In the genomic region with DNA sequence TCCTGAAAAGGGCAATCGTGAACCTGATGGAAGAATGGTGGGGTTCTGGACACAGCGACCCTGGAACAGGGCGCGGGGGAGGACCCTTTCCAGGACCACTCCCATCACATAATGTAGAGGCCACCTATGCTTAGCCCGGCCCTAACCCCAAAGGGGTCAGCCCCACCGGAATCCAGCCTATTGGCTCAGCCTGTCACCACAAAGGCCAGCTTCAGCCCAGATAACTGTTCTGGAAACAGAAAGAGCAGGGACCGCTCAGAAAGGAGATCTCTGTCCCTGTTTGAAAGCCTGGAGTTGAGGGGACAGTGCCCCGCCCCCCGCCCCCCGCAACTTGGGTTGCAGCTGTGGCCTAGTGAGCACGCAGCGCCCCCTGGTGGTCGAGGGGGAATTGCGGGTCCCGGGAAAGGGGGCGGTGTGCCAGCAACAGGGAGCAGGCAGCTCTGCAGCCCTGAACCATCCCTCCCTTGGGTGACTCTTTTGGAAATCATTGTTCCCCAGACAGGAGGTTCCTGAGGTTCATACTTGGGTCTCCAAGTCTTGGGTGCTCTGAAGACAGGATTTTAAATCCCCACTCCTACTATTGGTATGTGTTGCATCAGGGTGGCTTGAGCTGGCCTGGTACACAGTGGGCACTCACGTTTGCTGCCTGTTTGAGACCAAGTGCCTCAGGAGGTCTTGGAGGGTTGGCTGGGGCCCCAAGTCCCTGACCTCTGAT, we compare ENCODE assay signal across 7 cellular contexts. TPM values are rescaled to one million over a fixed set of nuclear protein-coding genes. Genes with fewer than 3 reads are reported as not detected.
DNase-seq lines count a peak whose midpoint lies in the region; FAIRE-seq and TF ChIP-seq lines count a peak whose summit lies in the region.

No MANE protein-coding gene starts in this region.

- H3K9ac ChIP-seq in keratinocyte (ENCODE audit: control insufficient read depth, extremely low read depth, insufficient read depth, low read length): no peak overlapping the region

- H3K4me3 ChIP-seq in WERI-Rb-1 (ENCODE audit: low read depth, low read length) (no peak overlapping the region), keratinocyte (ENCODE audit: control insufficient read depth in 2 of 3, extremely low read depth in 1 of 3, insufficient read depth in 2 of 3, low read depth in 1 of 3, low read length in 3 of 3) (no peak overlapping the region)

- TF ChIP-seq CTCF in WERI-Rb-1 (IDR thresholded peaks at IDR 0.05; ENCODE audit: low read depth, low read length) (peak; percentile 90), keratinocyte (optimal IDR thresholded peaks at IDR 0.05 in 1 of 3, IDR thresholded peaks at IDR 0.05 in 1 of 3, conservative IDR thresholded peaks at IDR 0.05 in 1 of 3; ENCODE audit: extremely low read depth in 1 of 3, insufficient read depth in 2 of 3, low read length in 3 of 3) (peak; percentile 68 to 95 (median 93))

- dilution Hi-C loops in keratinocyte (cut with MboI; ENCODE audit: extremely low pct_ligation_motif_present, low sequenced_read_pairs): no loop called here

- no peak for FAIRE-seq in keratinocyte (lab: Jason Lieb, UNC)

- H2AFZ ChIP-seq in keratinocyte (ENCODE audit: control insufficient read depth, low read length): no peak overlapping the region

- H3K4me2 ChIP-seq in keratinocyte (ENCODE audit: control insufficient read depth, extremely low read depth, insufficient read depth, low read depth, low read length): no peak overlapping the region

- no peaks in the 10 kb centered on the region for H3K9me1 ChIP-seq in keratinocyte (ENCODE audit: control insufficient read depth, extremely low read depth, insufficient read depth, low read length)

- H3K9me3 ChIP-seq in WERI-Rb-1 (ENCODE audit: severe bottlenecking) (no peaks in the 10 kb centered on the region), keratinocyte (ENCODE audit: control insufficient read depth, low read depth, low read length) (no peaks in the 10 kb centered on the region)

- H3K79me2 ChIP-seq in keratinocyte (ENCODE audit: control insufficient read depth, insufficient read depth, low read length): no peaks in the 10 kb centered on the region

- DNase-seq in ELF-1 (ENCODE audit: low read depth, low spot score): peak; percentile 80
- peak; percentile 81 for DNase-seq in KBM-7
- DNase-seq in WERI-Rb-1: peak; percentile 76
- peak; percentile 56 to 79 for DNase-seq in T47D (ENCODE audit: low read depth in 1 of 2, low spot score in 1 of 2)
- DNase-seq in keratinocyte (ENCODE audit: low read depth, low spot score): no peak
- peak; percentile 69 to 73 for DNase-seq in stimulated activated CD4-positive, alpha-beta T cell treated with anti-CD3 and anti-CD28 coated beads, Interleukin-1b, Interleukin-23, amount 100 ng/mL, for 4 hours (ENCODE audit: low read depth in 2 of 2)
- no peak for DNase-seq in NCI-H1048 (lab: John Stamatoyannopoulos, UW)

- H3K4me1 ChIP-seq in keratinocyte (ENCODE audit: control insufficient read depth, extremely low read depth, insufficient read depth, low read length): no peaks in the 10 kb centered on the region

- in situ Hi-C loops in KBM-7 (cut with MboI; ENCODE audit: low pct_unique_long_range_greater_than_20kb, low sequenced_read_pairs): no loop called here
- in situ Hi-C loops in T47D (cut with HindIII; ENCODE audit: low pct_unique_long_range_greater_than_20kb, low sequenced_read_pairs): no loop called here

- no peaks in the 10 kb centered on the region for H4K20me1 ChIP-seq in keratinocyte (ENCODE audit: control insufficient read depth, extremely low read depth, insufficient read depth, low read length)

- H3K36me3 ChIP-seq in WERI-Rb-1 (no peaks in the 10 kb centered on the region), keratinocyte (ENCODE audit: control insufficient read depth in 2 of 2, extremely low read depth in 1 of 2, insufficient read depth in 2 of 2, low read length in 2 of 2) (no peaks in the 10 kb centered on the region)

- H3K27me3 ChIP-seq in WERI-Rb-1 (ENCODE audit: insufficient read depth, low read depth, severe bottlenecking): no peaks in the 10 kb centered on the region
- H3K27me3 ChIP-seq in keratinocyte (ENCODE audit: control insufficient read depth, extremely low read depth, insufficient read depth, low read length): no peaks in the 10 kb centered on the region

- H3K27ac ChIP-seq in WERI-Rb-1 (no peak overlapping the region), keratinocyte (ENCODE audit: control insufficient read depth, insufficient read depth, low read length) (no peak overlapping the region)

RNA-seq across cellular contexts. Expression of a gene that starts 1.5 kb away (rescaled TPM):
- polyA plus RNA-seq in keratinocyte: not detected in 3 replicates
- polyA plus RNA-seq in keratinocyte (2011; ENCODE audit: low read depth): not detected
- polyA plus RNA-seq in keratinocyte (2011; cell fraction: cytosol; rRNA removed): not detected in 2 replicates
- not detected in 2 replicates for polyA plus RNA-seq in keratinocyte (2011; cell fraction: nucleus; rRNA removed)
- polyA plus RNA-seq in keratinocyte (2012; ENCODE audit: low replicate concordance): not detected in 2 replicates
- polyA minus RNA-seq in keratinocyte: not detected in 3 replicates
- not detected for polyA minus RNA-seq in keratinocyte (2011; cell fraction: cytosol; rRNA and poly(A)+ RNA removed)
- not detected in 2 replicates for polyA minus RNA-seq in keratinocyte (2011; cell fraction: nucleus; rRNA and poly(A)+ RNA removed)

RNA-seq across cellular contexts. Expression of a gene that starts 21.6 kb away (rescaled TPM):
- polyA plus RNA-seq in keratinocyte: not detected in 3 replicates
- polyA plus RNA-seq in keratinocyte (2011; ENCODE audit: low read depth): not detected
- not detected in 2 replicates for polyA plus RNA-seq in keratinocyte (2011; cell fraction: cytosol; rRNA removed)
- not detected in 2 replicates for polyA plus RNA-seq in keratinocyte (2011; cell fraction: nucleus; rRNA removed)
- 0.13 TPM in 1 of 2 replicates, not detected in the other for polyA plus RNA-seq in keratinocyte (2012; ENCODE audit: low replicate concordance)
- polyA minus RNA-seq in keratinocyte: not detected in 3 replicates
- polyA minus RNA-seq in keratinocyte (2011; cell fraction: cytosol; rRNA and poly(A)+ RNA removed): not detected
- not detected in 2 replicates for polyA minus RNA-seq in keratinocyte (2011; cell fraction: nucleus; rRNA and poly(A)+ RNA removed)

RNA-seq across cellular contexts. Expression of a gene that starts 29.1 kb away (rescaled TPM):
- not detected in 3 replicates for polyA plus RNA-seq in keratinocyte
- not detected for polyA plus RNA-seq in keratinocyte (2011; ENCODE audit: low read depth)
- polyA plus RNA-seq in keratinocyte (2011; cell fraction: cytosol; rRNA removed): not detected in 2 replicates
- polyA plus RNA-seq in keratinocyte (2011; cell fraction: nucleus; rRNA removed): not detected in 2 replicates
- not detected in 2 replicates for polyA plus RNA-seq in keratinocyte (2012; ENCODE audit: low replicate concordance)
- 0.13 TPM in 1 of 3 replicates, not detected in the others for polyA minus RNA-seq in keratinocyte
- polyA minus RNA-seq in keratinocyte (2011; cell fraction: cytosol; rRNA and poly(A)+ RNA removed): not detected
- not detected in 2 replicates for polyA minus RNA-seq in keratinocyte (2011; cell fraction: nucleus; rRNA and poly(A)+ RNA removed)

RNA-seq across cellular contexts. Expression of a gene that starts 47.7 kb away (rescaled TPM):
- not detected in 3 replicates for polyA plus RNA-seq in keratinocyte
- polyA plus RNA-seq in keratinocyte (2011; ENCODE audit: low read depth): not detected
- not detected in 2 replicates for polyA plus RNA-seq in keratinocyte (2011; cell fraction: cytosol; rRNA removed)
- not detected in 2 replicates for polyA plus RNA-seq in keratinocyte (2011; cell fraction: nucleus; rRNA removed)
- polyA plus RNA-seq in keratinocyte (2012; ENCODE audit: low replicate concordance): not detected in 2 replicates
- polyA minus RNA-seq in keratinocyte: not detected in 3 replicates
- polyA minus RNA-seq in keratinocyte (2011; cell fraction: cytosol; rRNA and poly(A)+ RNA removed): not detected
- not detected in 2 replicates for polyA minus RNA-seq in keratinocyte (2011; cell fraction: nucleus; rRNA and poly(A)+ RNA removed)

RNA-seq across cellular contexts. Expression of a gene that starts 56.7 kb away (rescaled TPM):
- polyA plus RNA-seq in keratinocyte: 25.8 to 44.3 TPM (median 28.2 TPM) in 3 replicates
- 4.8 TPM for polyA plus RNA-seq in keratinocyte (2011; ENCODE audit: low read depth)
- 27.4 and 60.1 TPM in 2 replicates for polyA plus RNA-seq in keratinocyte (2011; cell fraction: cytosol; rRNA removed)
- polyA plus RNA-seq in keratinocyte (2011; cell fraction: nucleus; rRNA removed): 14.8 and 21.0 TPM in 2 replicates
- polyA plus RNA-seq in keratinocyte (2012; ENCODE audit: low replicate concordance): 14.3 and 54.5 TPM in 2 replicates
- polyA minus RNA-seq in keratinocyte: 20.5 to 76.6 TPM (median 31.1 TPM) in 3 replicates
- 90.0 TPM for polyA minus RNA-seq in keratinocyte (2011; cell fraction: cytosol; rRNA and poly(A)+ RNA removed)
- polyA minus RNA-seq in keratinocyte (2011; cell fraction: nucleus; rRNA and poly(A)+ RNA removed): 10.8 and 13.0 TPM in 2 replicates

Comparison
In these comparisons a context has a peak if more than half of its experiments do, and no peak if none do; other contexts are left out.
1. DNase-seq: peak in ELF-1 (single experiment), KBM-7 (single experiment), WERI-Rb-1 (single experiment), T47D (2 of 2) and stimulated activated CD4-positive, alpha-beta T cell treated with anti-CD3 and anti-CD28 coated beads, Interleukin-1b, Interleukin-23, amount 100 ng/mL, for 4 hours (2 of 2); none in keratinocyte (single experiment) and NCI-H1048 (single experiment).